In the genomic region with DNA sequence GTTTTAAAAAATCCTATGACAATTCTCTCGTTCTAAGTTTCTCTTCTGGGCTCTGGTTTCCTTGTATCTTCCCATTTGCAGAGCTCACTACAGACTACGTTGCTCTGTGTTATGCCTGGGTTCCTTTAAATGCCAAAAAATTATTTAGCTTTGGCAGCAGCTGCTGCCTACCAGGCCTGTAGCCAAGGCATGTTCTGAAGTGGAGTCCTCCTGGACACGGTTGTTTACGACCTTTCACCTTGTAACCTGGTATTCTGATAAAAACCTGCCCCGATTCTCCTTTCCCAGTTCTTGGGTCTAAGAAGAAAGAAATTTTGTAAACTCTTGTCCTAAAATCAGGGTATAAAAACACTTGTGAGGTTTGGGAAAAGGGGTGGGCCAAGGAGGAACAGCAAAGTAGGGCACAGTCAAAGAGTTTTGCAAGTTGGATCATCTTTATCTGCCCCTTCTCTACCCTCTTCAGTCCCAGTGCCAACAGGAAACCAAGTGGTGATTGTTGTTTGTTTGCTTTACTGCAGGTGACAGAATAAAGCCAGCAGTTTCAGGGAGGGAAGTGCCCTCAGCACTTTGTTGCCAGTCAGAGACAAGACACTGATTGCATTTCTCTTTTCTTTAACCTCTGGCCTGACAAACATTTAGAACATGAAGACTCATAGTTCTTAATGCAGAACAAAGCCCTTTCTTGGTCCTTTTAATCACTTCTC, we compare ENCODE assay signal across 7 cellular contexts. TPM values are rescaled to one million over a fixed set of nuclear protein-coding genes. Genes with fewer than 3 reads are reported as not detected.
DNase-seq lines count a peak whose midpoint lies in the region; ATAC-seq and TF ChIP-seq lines count a peak whose summit lies in the region.

No MANE protein-coding gene starts in this region.

- H3K27ac Mint-ChIP-seq in T-helper 17 cell, result peak overlapping the region; percentile 97
- H3K27ac Mint-ChIP-seq in stimulated activated memory B cell treated with anti-CD40 and anti-IgM and Interleukin-4, amounts not matched to agents 10 μg/mL and 1 μg/mL and 100 μg/mL, for 72 hours, result peak overlapping the region; percentile 96

- H3K9me3 Mint-ChIP-seq in stimulated activated memory B cell treated with anti-CD40 and anti-IgM and Interleukin-4, amounts not matched to agents 10 μg/mL and 1 μg/mL and 100 μg/mL, for 72 hours, result no peaks in the 10 kb centered on the region

- TF ChIP-seq CTCF in MM.1S (IDR thresholded peaks at IDR 0.05; ENCODE audit: low read length) (no peak), cardiac muscle cell (IDR thresholded peaks at IDR 0.05; ENCODE audit: low read depth, low read length) (no peak)

- no peaks in the 10 kb centered on the region for H3K9me2 ChIP-seq in MM.1S (replicated peaks; ENCODE audit: insufficient read depth, low read length)

- H3K79me2 ChIP-seq in MM.1S (ENCODE audit: low read length), result peaks cover 36% of the 10 kb centered on the region

- peak overlapping the region; percentile 22 for H3K4me3 ChIP-seq in MM.1S (ENCODE audit: low read length)
- H3K4me3 ChIP-seq in cardiac muscle cell, result no peak overlapping the region

- no peaks in the 10 kb centered on the region for H3K27me3 ChIP-seq in MM.1S (replicated peaks; ENCODE audit: insufficient read depth, low read length)
- H3K27me3 ChIP-seq in cardiac muscle cell, result no peaks in the 10 kb centered on the region

- H3K27ac ChIP-seq in MM.1S (ENCODE audit: low read length), result peak overlapping the region; percentile 89
- peak overlapping the region; percentile 78 for H3K27ac ChIP-seq in cardiac muscle cell

- H3K36me3 ChIP-seq in MM.1S (replicated peaks; ENCODE audit: insufficient read depth, low read length) (peaks cover 8% of the 10 kb centered on the region), cardiac muscle cell (peaks cover 9% of the 10 kb centered on the region)

- H3K4me2 ChIP-seq in MM.1S (ENCODE audit: low read depth, low read length), result peak overlapping the region; percentile 89

- DNase-seq in MM.1S, result peak; percentile 90
- no peak for DNase-seq in T-helper 17 cell
- peak in 1 of 2 donors; percentile 49 for DNase-seq in cardiac muscle cell (ENCODE audit: low read depth in 1 of 2, low spot score in 1 of 2)
- no peak for DNase-seq in activated effector memory CD4-positive, alpha-beta T cell treated with Interleukin-2 at 50 U/mL for 16 hours
- no peak for DNase-seq in NOMO-1 treated with dmso at 0.1 percent for 144 hours (lab: John Stamatoyannopoulos, UW; ENCODE audit: unreplicated experiment)

- H3F3A ChIP-seq in MM.1S (ENCODE audit: insufficient read depth, low read length), result peaks cover 58% of the 10 kb centered on the region

- H4K20me1 ChIP-seq in MM.1S (ENCODE audit: insufficient read depth, low read length), result peaks cover 10% of the 10 kb centered on the region; the same call in 1 of the 2 replicates

- peak overlapping the region; percentile 57 for H3K9ac ChIP-seq in MM.1S (ENCODE audit: low read length)

- H3K27me3 Mint-ChIP-seq in T-helper 17 cell, result no peaks in the 10 kb centered on the region
- H3K27me3 Mint-ChIP-seq in stimulated activated memory B cell treated with anti-CD40 and anti-IgM and Interleukin-4, amounts not matched to agents 10 μg/mL and 1 μg/mL and 100 μg/mL, for 72 hours, result no peaks in the 10 kb centered on the region

- H3K9me3 ChIP-seq in MM.1S (replicated peaks; ENCODE audit: insufficient read depth, low read length) (no peaks in the 10 kb centered on the region), T-helper 17 cell (ENCODE audit: control insufficient read depth, low read length, poor library complexity, severe bottlenecking) (no peaks in the 10 kb centered on the region), cardiac muscle cell (ENCODE audit: low read depth) (no peaks in the 10 kb centered on the region)

- H3K4me1 Mint-ChIP-seq in T-helper 17 cell, result peaks cover 55% of the 10 kb centered on the region
- H3K4me1 Mint-ChIP-seq in stimulated activated memory B cell treated with anti-CD40 and anti-IgM and Interleukin-4, amounts not matched to agents 10 μg/mL and 1 μg/mL and 100 μg/mL, for 72 hours, result peaks cover 48% of the 10 kb centered on the region

- ATAC-seq in T-helper 17 cell (peak; percentile 62), GM19023 (IDR thresholded peaks at IDR 0.05; ENCODE audit: unreplicated experiment) (no peak)
- ATAC-seq in stimulated activated memory B cell treated with anti-CD40 and anti-IgM and Interleukin-4, amounts not matched to agents 10 μg/mL and 1 μg/mL and 100 μg/mL, for 72 hours, result peak; percentile 2

- peaks cover 15% of the 10 kb centered on the region for H3K36me3 Mint-ChIP-seq in T-helper 17 cell (ENCODE audit: low read depth)
- peaks cover 12% of the 10 kb centered on the region for H3K36me3 Mint-ChIP-seq in stimulated activated memory B cell treated with anti-CD40 and anti-IgM and Interleukin-4, amounts not matched to agents 10 μg/mL and 1 μg/mL and 100 μg/mL, for 72 hours

- H3K4me1 ChIP-seq in MM.1S (ENCODE audit: low read length) (peaks cover 30% of the 10 kb centered on the region), cardiac muscle cell (ENCODE audit: low read depth) (peaks cover 23% of the 10 kb centered on the region)

- peak overlapping the region; percentile 99 for H3K4me3 Mint-ChIP-seq in T-helper 17 cell
- peak overlapping the region; percentile 2 for H3K4me3 Mint-ChIP-seq in stimulated activated memory B cell treated with anti-CD40 and anti-IgM and Interleukin-4, amounts not matched to agents 10 μg/mL and 1 μg/mL and 100 μg/mL, for 72 hours

- peak overlapping the region; percentile 44 for H2AFZ ChIP-seq in MM.1S (ENCODE audit: low read length)

RNA-seq across cellular contexts. Expression of a gene that starts 3.1 kb away (rescaled TPM):
- total RNA-seq in T-helper 17 cell (100 to 1,000 TPM; 567 to 927 TPM), cardiac muscle cell (190 and 260 TPM in 2 replicates)
- polyA plus RNA-seq in cardiac muscle cell, result 172 and 303 TPM in 2 replicates

RNA-seq across cellular contexts. Expression of a gene that starts 22.1 kb away (rescaled TPM):
- total RNA-seq in T-helper 17 cell (not detected), cardiac muscle cell (0.18 TPM in 1 of 2 replicates, not detected in the other)
- polyA plus RNA-seq in cardiac muscle cell, result not detected in 2 replicates

RNA-seq across cellular contexts. Expression of a gene that starts 35.0 kb away (rescaled TPM):
- 10 to 100 TPM; 22.2 to 24.1 TPM for total RNA-seq in T-helper 17 cell
- 20.6 and 43.4 TPM in 2 replicates for total RNA-seq in cardiac muscle cell
- polyA plus RNA-seq in cardiac muscle cell, result 65.1 and 88.2 TPM in 2 replicates

RNA-seq across cellular contexts. Expression of a gene that starts 35.1 kb away (rescaled TPM):
- total RNA-seq in T-helper 17 cell (1 to 10 TPM in 1 of 2 donors, under 1 TPM in 1; 0.70 to 1.7 TPM), cardiac muscle cell (4.3 and 5.7 TPM in 2 replicates)
- polyA plus RNA-seq in cardiac muscle cell, result 2.7 and 5.4 TPM in 2 replicates

RNA-seq across cellular contexts. Expression of a gene that starts 41.7 kb away (rescaled TPM):
- 10 to 100 TPM; 36.6 to 44.1 TPM for total RNA-seq in T-helper 17 cell
- total RNA-seq in cardiac muscle cell, result 33.4 and 39.2 TPM in 2 replicates
- 46.4 and 59.0 TPM in 2 replicates for polyA plus RNA-seq in cardiac muscle cell
